Comparison of ENCODE assay signal across 17 cellular contexts in the genomic region with DNA sequence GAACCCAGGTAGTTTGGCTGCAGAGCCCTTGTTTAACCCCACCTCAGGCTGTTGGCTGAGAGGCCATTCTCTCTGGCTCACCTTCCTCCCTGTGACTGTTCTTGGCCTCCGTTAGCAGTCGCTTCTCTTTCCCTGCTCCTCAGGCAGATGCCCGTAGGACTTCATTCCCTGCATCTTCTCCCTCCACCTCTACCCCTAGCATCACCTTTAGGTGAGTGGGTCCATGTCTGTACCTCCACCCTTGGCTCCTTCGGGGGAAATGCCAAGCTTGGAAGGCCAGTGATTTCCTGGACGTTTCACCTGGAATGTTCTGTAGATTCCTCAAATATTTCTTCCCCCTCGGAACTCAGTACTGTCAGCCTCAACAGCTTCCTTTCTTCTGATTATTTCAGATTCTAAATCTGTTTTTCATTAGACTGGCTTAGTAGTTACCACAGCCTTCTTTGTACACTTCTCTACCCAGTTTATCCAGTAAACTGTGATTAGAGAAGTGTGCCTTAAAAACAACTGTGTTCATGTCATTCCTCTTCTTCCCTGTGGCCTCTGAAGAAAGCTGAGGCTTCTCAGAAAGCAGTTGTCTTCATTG.
DNase-seq lines count a peak whose midpoint lies in the region; ATAC-seq and TF ChIP-seq lines count a peak whose summit lies in the region.
"Had no signal": no experiment of that assay in that cellular context is flagged by ENCODE, and none has a peak within 500 bp of the region (broad histone marks: within the 10 kb centered on the region; RNA-seq: fewer than 3 reads in every experiment).

No MANE protein-coding gene starts in this region.

- no peak overlapping the region for H3K4me3 Mint-ChIP-seq in activated naive CD4-positive, alpha-beta T cell treated with anti-CD3 and anti-CD28 coated beads, Interleukin-2, amount 50 U/mL, for 24 hours
- H3K4me3 Mint-ChIP-seq in activated naive CD4-positive, alpha-beta T cell treated with anti-CD3 and anti-CD28 coated beads, Interleukin-2, amount 10 ng/mL, durations not matched to agents 7 days and 5 days: no peak overlapping the region
- H3K4me3 Mint-ChIP-seq in T-helper 17 cell (peak overlapping the region; percentile 55), type B pancreatic cell (peak overlapping the region; percentile 16)
- H3K4me3 Mint-ChIP-seq: activated naive CD8-positive, alpha-beta T cell had no signal

- H3K27me3 Mint-ChIP-seq in activated naive CD4-positive, alpha-beta T cell treated with anti-CD3 and anti-CD28 coated beads, Interleukin-2, amount 50 U/mL, for 24 hours: no peaks in the 10 kb centered on the region
- H3K27me3 Mint-ChIP-seq in activated naive CD4-positive, alpha-beta T cell treated with anti-CD3 and anti-CD28 coated beads, Interleukin-2, amount 10 ng/mL, durations not matched to agents 7 days and 5 days: no peaks in the 10 kb centered on the region
- H3K27me3 Mint-ChIP-seq in T-helper 17 cell (no peaks in the 10 kb centered on the region), type B pancreatic cell (no peaks in the 10 kb centered on the region)
- H3K27me3 Mint-ChIP-seq: activated naive CD8-positive, alpha-beta T cell had no signal

- H3K4me3 ChIP-seq in fibroblast of pulmonary artery (replicated peaks; ENCODE audit: low read depth, low read length) (no peak overlapping the region), SJCRH30 (no peak overlapping the region)
- H3K4me3 ChIP-seq: transverse colon had no signal

- H3K36me3 ChIP-seq in SJCRH30: no peaks in the 10 kb centered on the region
- H3K36me3 ChIP-seq: transverse colon had no signal

- TF ChIP-seq CTCF in fibroblast of pulmonary artery (IDR thresholded peaks at IDR 0.05; ENCODE audit: low read length, missing control alignments) (no peak), type B pancreatic cell (conservative IDR thresholded peaks at IDR 0.05) (no peak)

- H3K27ac ChIP-seq in SJCRH30: no peak overlapping the region
- H3K27ac ChIP-seq: transverse colon had no signal

- H3K27ac Mint-ChIP-seq in activated naive CD4-positive, alpha-beta T cell treated with anti-CD3 and anti-CD28 coated beads, Interleukin-2, amount 50 U/mL, for 24 hours: peak overlapping the region; percentile 56
- no peak overlapping the region for H3K27ac Mint-ChIP-seq in activated naive CD4-positive, alpha-beta T cell treated with anti-CD3 and anti-CD28 coated beads, Interleukin-2, amount 10 ng/mL, durations not matched to agents 7 days and 5 days
- H3K27ac Mint-ChIP-seq in T-helper 17 cell (no peak overlapping the region), type B pancreatic cell (no peak overlapping the region)
- H3K27ac Mint-ChIP-seq: activated naive CD8-positive, alpha-beta T cell had no signal

- CTCF ChIA-PET in activated naive CD4-positive, alpha-beta T cell treated with anti-CD3 and anti-CD28 coated beads, Interleukin-2, amount 10 ng/mL, durations not matched to agents 7 days and 5 days (lab: Charles Lee): interaction anchor here (1.2 to 1.9 kb wide), 2 partner anchors 44 to 241 kb away, joined by 3 to 5 read pairs; no protein-coding TSS in a partner anchor

- no peak for DNase-seq in activated naive CD4-positive, alpha-beta T cell treated with anti-CD3 and anti-CD28 coated beads, Interleukin-2, amount 10 ng/mL, durations not matched to agents 7 days and 5 days
- DNase-seq in T-helper 17 cell (no peak), fibroblast of pulmonary artery (ENCODE audit: low read depth) (peak; percentile 30), type B pancreatic cell (ENCODE audit: extremely low spot score, unreplicated experiment) (no peak), SJCRH30 (no peak)
- no peak for DNase-seq in activated CD8-positive, alpha-beta memory T cell treated with anti-CD3 and anti-CD28 coated beads, Interleukin-2, amount 50 U/mL, for 48 hours
- DNase-seq: 8988T; hippocampal formation; left colon; NCI-H1048; stimulated activated CD4-positive, alpha-beta T cell treated with anti-CD3 and anti-CD28 coated beads, Interleukin-2, amount 100 ng/mL, for 24 hours; SW 1271; transverse colon had no signal

- H3K36me3 Mint-ChIP-seq in activated naive CD4-positive, alpha-beta T cell treated with anti-CD3 and anti-CD28 coated beads, Interleukin-2, amount 50 U/mL, for 24 hours: peaks cover 8% of the 10 kb centered on the region
- H3K36me3 Mint-ChIP-seq in activated naive CD4-positive, alpha-beta T cell treated with anti-CD3 and anti-CD28 coated beads, Interleukin-2, amount 10 ng/mL, durations not matched to agents 7 days and 5 days: peaks cover 2% of the 10 kb centered on the region
- no peaks in the 10 kb centered on the region for H3K36me3 Mint-ChIP-seq in T-helper 17 cell (ENCODE audit: low read depth)
- peaks cover 15% of the 10 kb centered on the region for H3K36me3 Mint-ChIP-seq in type B pancreatic cell

- H3K9me3 Mint-ChIP-seq in activated naive CD4-positive, alpha-beta T cell treated with anti-CD3 and anti-CD28 coated beads, Interleukin-2, amount 50 U/mL, for 24 hours: no peaks in the 10 kb centered on the region
- H3K9me3 Mint-ChIP-seq in activated naive CD4-positive, alpha-beta T cell treated with anti-CD3 and anti-CD28 coated beads, Interleukin-2, amount 10 ng/mL, durations not matched to agents 7 days and 5 days: no peaks in the 10 kb centered on the region
- H3K9me3 Mint-ChIP-seq in type B pancreatic cell: no peaks in the 10 kb centered on the region

- H3K27me3 ChIP-seq in SJCRH30: no peaks in the 10 kb centered on the region
- H3K27me3 ChIP-seq: transverse colon had no signal

- H3K9me3 ChIP-seq in T-helper 17 cell (ENCODE audit: control insufficient read depth, low read length, poor library complexity, severe bottlenecking) (no peaks in the 10 kb centered on the region), SJCRH30 (replicated peaks) (no peaks in the 10 kb centered on the region)
- H3K9me3 ChIP-seq: transverse colon had no signal

- no peak for ATAC-seq in T-helper 17 cell
- ATAC-seq in GM21529 (IDR thresholded peaks at IDR 0.05; ENCODE audit: unreplicated experiment): no peak
- ATAC-seq: left colon, right cardiac atrium had no signal

- peaks cover 75% of the 10 kb centered on the region for H3K4me1 Mint-ChIP-seq in activated naive CD4-positive, alpha-beta T cell treated with anti-CD3 and anti-CD28 coated beads, Interleukin-2, amount 50 U/mL, for 24 hours
- H3K4me1 Mint-ChIP-seq in activated naive CD4-positive, alpha-beta T cell treated with anti-CD3 and anti-CD28 coated beads, Interleukin-2, amount 10 ng/mL, durations not matched to agents 7 days and 5 days: peaks cover 41% of the 10 kb centered on the region
- H3K4me1 Mint-ChIP-seq in T-helper 17 cell (peaks cover 48% of the 10 kb centered on the region), type B pancreatic cell (ENCODE audit: unreplicated experiment) (peaks cover 69% of the 10 kb centered on the region)

- peaks cover 20% of the 10 kb centered on the region for H3K4me1 ChIP-seq in SJCRH30

Comparison
In these comparisons a context has a peak if more than half of its experiments do, and no peak if none do; other contexts are left out.
1. H3K4me3 Mint-ChIP-seq: peak in T-helper 17 cell (single experiment) and type B pancreatic cell (single experiment); none in activated naive CD4-positive, alpha-beta T cell treated with anti-CD3 and anti-CD28 coated beads, Interleukin-2, amount 50 U/mL, for 24 hours (single experiment) and activated naive CD4-positive, alpha-beta T cell treated with anti-CD3 and anti-CD28 coated beads, Interleukin-2, amount 10 ng/mL, durations not matched to agents 7 days and 5 days (single experiment).